ENCODE assay signal across 1 cellular context in the genomic region with DNA sequence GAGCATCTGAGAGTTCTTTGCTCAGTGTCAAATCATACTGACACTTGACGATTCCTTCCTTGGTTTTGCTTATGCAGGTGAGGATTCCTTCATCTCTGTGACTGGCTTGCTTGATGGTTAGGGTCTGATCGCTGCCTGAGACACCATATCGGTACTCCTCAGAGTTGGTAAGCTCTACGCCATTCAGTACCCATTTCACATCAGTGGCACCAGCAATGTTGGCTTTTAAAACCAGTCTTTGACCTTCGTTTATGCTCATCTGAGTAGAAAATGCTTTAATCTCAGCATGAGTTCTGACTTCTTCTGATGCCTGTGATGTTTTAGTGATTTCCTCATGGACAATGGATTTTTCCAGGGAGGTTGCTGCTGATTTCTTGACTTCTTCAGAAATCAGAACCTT.
TF ChIP-seq lines count a peak whose summit lies in the region.

No MANE protein-coding gene starts in this region.

TF ChIP-seq in K562, 482 proteins besides CTCF, POLR2A, EP300 and RAD21:
- TF ChIP-seq ARHGAP35 (IDR thresholded peaks at IDR 0.05; ENCODE audit: partially characterized antibody): no peak
- TF ChIP-seq ESRRB (CRISPR knock-in tag; IDR thresholded peaks at IDR 0.05; ENCODE audit: borderline replicate concordance): no peak
- TF ChIP-seq RBM25 (IDR thresholded peaks at IDR 0.05; ENCODE audit: low read depth, low read length, severe bottlenecking): peak; percentile 84
